ENCODE assay signal across 16 cellular contexts in the genomic region with DNA sequence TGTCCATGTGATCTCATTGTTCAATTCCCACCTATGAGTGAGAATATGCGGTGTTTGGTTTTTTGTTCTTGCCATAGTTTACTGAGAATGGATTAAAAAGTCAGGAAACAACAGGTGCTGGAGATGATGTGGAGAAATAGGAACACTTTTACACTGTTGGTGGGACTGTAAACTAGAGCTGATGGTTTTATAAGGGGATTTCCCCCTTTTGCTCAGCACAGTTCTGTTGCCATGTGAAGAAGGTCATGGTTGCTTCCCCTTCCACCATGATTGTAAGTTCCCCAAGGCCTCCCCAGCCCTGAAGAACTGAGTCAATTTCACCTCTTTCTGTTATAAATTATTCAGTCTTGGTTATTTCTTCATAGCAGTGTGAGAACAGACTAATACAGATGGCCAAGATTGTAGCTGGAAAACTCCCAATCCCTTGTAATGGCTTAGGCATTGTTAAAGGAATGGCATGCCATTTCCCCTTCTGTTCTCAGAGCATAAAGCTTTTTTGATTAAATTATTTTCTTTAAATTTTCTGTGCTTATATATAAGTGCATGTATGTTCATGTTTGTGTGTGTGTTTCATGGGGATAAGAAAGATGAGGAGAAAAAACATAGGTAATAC.
"Had no signal": no experiment of that assay in that cellular context is flagged by ENCODE, and none has a peak within 500 bp of the region (broad histone marks: within the 10 kb centered on the region; RNA-seq: fewer than 3 reads in every experiment).

No MANE protein-coding gene starts in this region.

- H3K4me1 ChIP-seq: body of pancreas, right atrium auricular region, suprapubic skin had no signal

- H3K9me3 ChIP-seq: body of pancreas, suprapubic skin had no signal

- H3K27me3 ChIP-seq: body of pancreas, right atrium auricular region, suprapubic skin had no signal

- H3K27ac ChIP-seq: body of pancreas, right atrium auricular region, skin epidermis, suprapubic skin had no signal

- H3K4me3 ChIP-seq: body of pancreas, lung, right atrium auricular region, skin epidermis, suprapubic skin had no signal

- FAIRE-seq: islet of Langerhans had no signal

- DNase-seq: activated CD4-positive, alpha-beta T cell treated with anti-CD3 and anti-CD28 coated beads for 4 hours; activated naive CD4-positive, alpha-beta T cell; body of pancreas; effector CD8-positive, alpha-beta T cell; left colon; midbrain; stimulated activated CD4-positive, alpha-beta T cell treated with anti-CD3 and anti-CD28 coated beads, Interleukin-15, amount 100 ng/mL, for 24 hours; stimulated activated CD4-positive, alpha-beta T cell treated with anti-CD3 and anti-CD28 coated beads, Interleukin-4, amount 100 ng/mL, for 1 hour; stimulated activated naive CD4-positive, alpha-beta T cell; T-helper 1 cell; trophoblast cell had no signal

- H3K36me3 ChIP-seq: right atrium auricular region, suprapubic skin had no signal
